ENCODE assay signal across 17 cellular contexts in the genomic region with DNA sequence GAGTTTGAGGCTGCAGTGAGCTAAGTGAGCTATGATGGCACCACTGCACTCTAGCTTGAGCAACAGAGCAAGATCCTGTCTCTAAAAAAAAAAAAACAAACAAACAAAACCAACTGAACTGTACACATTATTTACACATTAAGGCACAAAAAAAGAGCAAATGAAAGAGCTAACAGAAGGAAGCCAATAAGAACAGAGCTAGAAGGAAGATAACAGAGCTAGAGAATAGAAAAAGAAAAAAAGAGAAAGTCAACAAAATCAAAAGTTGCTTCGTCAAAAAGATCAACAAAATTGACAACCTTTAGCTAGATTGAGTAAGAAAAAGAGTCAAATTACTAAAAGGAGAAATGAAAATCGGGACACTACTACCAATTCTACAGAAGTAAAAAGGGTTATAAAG. TPM values are rescaled to one million over a fixed set of nuclear protein-coding genes. Genes with fewer than 3 reads are reported as not detected.
DNase-seq lines count a peak whose midpoint lies in the region; ATAC-seq and TF ChIP-seq lines count a peak whose summit lies in the region.
"Had no signal": no experiment of that assay in that cellular context is flagged by ENCODE, and none has a peak within 500 bp of the region (broad histone marks: within the 10 kb centered on the region; RNA-seq: fewer than 3 reads in every experiment).

No MANE protein-coding gene starts in this region.

- no peaks in the 10 kb centered on the region for H3K36me3 Mint-ChIP-seq in activated CD4-positive, alpha-beta T cell treated with anti-CD3 and anti-CD28 coated beads, Interleukin-2, amount 10 ng/mL, durations not matched to agents 7 days and 5 days (ENCODE audit: low read depth)
- H3K36me3 Mint-ChIP-seq in activated CD4-positive, alpha-beta T cell treated with anti-CD3 and anti-CD28 coated beads for 36 hours (ENCODE audit: low read depth): no peaks in the 10 kb centered on the region
- no peaks in the 10 kb centered on the region for H3K36me3 Mint-ChIP-seq in dendritic cell treated with granulocyte-macrophage colony-stimulating factor and Interleukin-4, amounts not matched to agents 40 ng/mL and 50 ng/mL, for 4 days (ENCODE audit: low read depth)
- H3K36me3 Mint-ChIP-seq: CD4-positive, alpha-beta memory T cell had no signal

- H2AFZ ChIP-seq in OCI-LY3 (ENCODE audit: low read depth, low read length): no peak overlapping the region

- no peak for DNase-seq in activated CD4-positive, alpha-beta T cell treated with anti-CD3 and anti-CD28 coated beads, Interleukin-2, amount 10 ng/mL, durations not matched to agents 7 days and 5 days
- DNase-seq in activated CD4-positive, alpha-beta T cell treated with anti-CD3 and anti-CD28 coated beads for 36 hours: no peak
- no peak for DNase-seq in medulla oblongata (ENCODE audit: extremely low spot score)
- no peak for DNase-seq in effector CD4-positive, alpha-beta T cell
- DNase-seq: C1 segment of cervical spinal cord; CD4-positive, alpha-beta memory T cell; DMS153; DMS79 treated with DMSO at 0.1 percent for 48 hours; EL; HFFc6 had no signal

- H3K4me1 ChIP-seq in OCI-LY3 (ENCODE audit: low read length): peaks cover 18% of the 10 kb centered on the region
- H3K4me1 ChIP-seq: HAP-1 had no signal

- H3K9me3 Mint-ChIP-seq in activated CD4-positive, alpha-beta T cell treated with anti-CD3 and anti-CD28 coated beads, Interleukin-2, amount 10 ng/mL, durations not matched to agents 7 days and 5 days: no peaks in the 10 kb centered on the region
- H3K9me3 Mint-ChIP-seq in activated CD4-positive, alpha-beta T cell treated with anti-CD3 and anti-CD28 coated beads for 36 hours (ENCODE audit: low read depth): no peaks in the 10 kb centered on the region
- H3K9me3 Mint-ChIP-seq in dendritic cell treated with granulocyte-macrophage colony-stimulating factor and Interleukin-4, amounts not matched to agents 40 ng/mL and 50 ng/mL, for 4 days: no peaks in the 10 kb centered on the region
- H3K9me3 Mint-ChIP-seq: CD4-positive, alpha-beta memory T cell; HFFc6 had no signal

- POLR2A ChIA-PET in activated CD4-positive, alpha-beta T cell treated with anti-CD3 and anti-CD28 coated beads, Interleukin-2, amount 10 ng/mL, durations not matched to agents 7 days and 5 days (lab: Charles Lee): no interaction called here
- POLR2A ChIA-PET in activated CD4-positive, alpha-beta T cell treated with anti-CD3 and anti-CD28 coated beads for 36 hours (lab: Charles Lee): interaction anchor here (0.7 kb wide), 1 partner anchor 23 kb away, joined by 4 read pairs; no protein-coding TSS in a partner anchor

- no peak overlapping the region for H3K4me3 Mint-ChIP-seq in activated CD4-positive, alpha-beta T cell treated with anti-CD3 and anti-CD28 coated beads, Interleukin-2, amount 10 ng/mL, durations not matched to agents 7 days and 5 days
- H3K4me3 Mint-ChIP-seq in activated CD4-positive, alpha-beta T cell treated with anti-CD3 and anti-CD28 coated beads for 36 hours: no peak overlapping the region
- H3K4me3 Mint-ChIP-seq in dendritic cell treated with granulocyte-macrophage colony-stimulating factor and Interleukin-4, amounts not matched to agents 40 ng/mL and 50 ng/mL, for 4 days: no peak overlapping the region
- H3K4me3 Mint-ChIP-seq: B cell; CD4-positive, alpha-beta memory T cell; HFFc6 had no signal

- H3K4me1 Mint-ChIP-seq in activated CD4-positive, alpha-beta T cell treated with anti-CD3 and anti-CD28 coated beads, Interleukin-2, amount 10 ng/mL, durations not matched to agents 7 days and 5 days: peaks cover 8% of the 10 kb centered on the region
- H3K4me1 Mint-ChIP-seq in activated CD4-positive, alpha-beta T cell treated with anti-CD3 and anti-CD28 coated beads for 36 hours: peaks cover 5% of the 10 kb centered on the region
- H3K4me1 Mint-ChIP-seq in dendritic cell treated with granulocyte-macrophage colony-stimulating factor and Interleukin-4, amounts not matched to agents 40 ng/mL and 50 ng/mL, for 4 days (ENCODE audit: low read depth): peaks cover 16% of the 10 kb centered on the region

- peak overlapping the region; percentile 58 for H3K27ac Mint-ChIP-seq in activated CD4-positive, alpha-beta T cell treated with anti-CD3 and anti-CD28 coated beads, Interleukin-2, amount 10 ng/mL, durations not matched to agents 7 days and 5 days
- no peak overlapping the region for H3K27ac Mint-ChIP-seq in activated CD4-positive, alpha-beta T cell treated with anti-CD3 and anti-CD28 coated beads for 36 hours
- peak overlapping the region; percentile 23 for H3K27ac Mint-ChIP-seq in dendritic cell treated with granulocyte-macrophage colony-stimulating factor and Interleukin-4, amounts not matched to agents 40 ng/mL and 50 ng/mL, for 4 days
- H3K27ac Mint-ChIP-seq: B cell, HFFc6 had no signal

- intact Hi-C loops in activated CD4-positive, alpha-beta T cell treated with anti-CD3 and anti-CD28 coated beads for 36 hours (cut with DNase I, micrococcal nuclease): loop anchor here (5.0 to 10.0 kb wide), 3 partner anchors 258 to 345 kb away; a partner anchor contains a TSS
- intact Hi-C loops in dendritic cell treated with granulocyte-macrophage colony-stimulating factor and Interleukin-4, amounts not matched to agents 40 ng/mL and 50 ng/mL, for 4 days (cut with micrococcal nuclease): loop anchor here (10.0 kb wide), 1 partner anchor 345 kb away; a partner anchor contains a TSS

- H3K9me3 ChIP-seq in OCI-LY3 (ENCODE audit: insufficient read depth, low read length): no peaks in the 10 kb centered on the region
- H3K9me3 ChIP-seq: HAP-1 had no signal

- no peak overlapping the region for H3K4me3 ChIP-seq in OCI-LY3 (ENCODE audit: low read length)
- H3K4me3 ChIP-seq: HAP-1 had no signal

- H3K79me2 ChIP-seq in OCI-LY3 (ENCODE audit: low read length): no peaks in the 10 kb centered on the region

- no peaks in the 10 kb centered on the region for H4K20me1 ChIP-seq in OCI-LY3 (ENCODE audit: insufficient read depth, low read length)

- CTCF ChIA-PET in activated CD4-positive, alpha-beta T cell treated with anti-CD3 and anti-CD28 coated beads, Interleukin-2, amount 10 ng/mL, durations not matched to agents 7 days and 5 days (lab: Charles Lee): interaction anchor here (0.6 to 1.9 kb wide), 7 partner anchors 10 to 108 kb away, joined by 3 to 8 read pairs (median 5); no protein-coding TSS in a partner anchor
- CTCF ChIA-PET in activated CD4-positive, alpha-beta T cell treated with anti-CD3 and anti-CD28 coated beads for 36 hours (lab: Charles Lee): interaction anchor here (0.8 to 1.6 kb wide), 7 partner anchors 12 to 209 kb away, joined by 3 to 4 read pairs (median 3); a partner anchor contains a TSS

- peaks cover 4% of the 10 kb centered on the region for H3K27me3 Mint-ChIP-seq in activated CD4-positive, alpha-beta T cell treated with anti-CD3 and anti-CD28 coated beads, Interleukin-2, amount 10 ng/mL, durations not matched to agents 7 days and 5 days
- H3K27me3 Mint-ChIP-seq in activated CD4-positive, alpha-beta T cell treated with anti-CD3 and anti-CD28 coated beads for 36 hours: no peaks in the 10 kb centered on the region
- H3K27me3 Mint-ChIP-seq in dendritic cell treated with granulocyte-macrophage colony-stimulating factor and Interleukin-4, amounts not matched to agents 40 ng/mL and 50 ng/mL, for 4 days: no peaks in the 10 kb centered on the region
- H3K27me3 Mint-ChIP-seq: B cell; CD4-positive, alpha-beta memory T cell had no signal

- H3K36me3 ChIP-seq in OCI-LY3 (replicated peaks; ENCODE audit: low read depth, low read length): no peaks in the 10 kb centered on the region
- H3K36me3 ChIP-seq: HAP-1 had no signal

- peak overlapping the region; percentile 38 for H3K4me2 ChIP-seq in OCI-LY3 (ENCODE audit: low read length)

- no peak for ATAC-seq in activated CD4-positive, alpha-beta T cell treated with anti-CD3 and anti-CD28 coated beads for 36 hours
- ATAC-seq in HG03108 (IDR thresholded peaks at IDR 0.05; ENCODE audit: unreplicated experiment): no peak

- no peak for TF ChIP-seq CTCF in OCI-LY3 (IDR thresholded peaks at IDR 0.05; ENCODE audit: low read depth, low read length)

- no peak overlapping the region for H3K9ac ChIP-seq in OCI-LY3 (ENCODE audit: low read length)

- H3K27ac ChIP-seq in OCI-LY3 (ENCODE audit: low read length): no peak overlapping the region
- H3K27ac ChIP-seq: HL-60 had no signal

- no peaks in the 10 kb centered on the region for H3K27me3 ChIP-seq in OCI-LY3 (ENCODE audit: low read depth, low read length)

RNA-seq across cellular contexts. Expression of a gene that starts 25.0 kb away (rescaled TPM):
- total RNA-seq in activated CD4-positive, alpha-beta T cell treated with anti-CD3 and anti-CD28 coated beads, Interleukin-2, amount 10 ng/mL, durations not matched to agents 7 days and 5 days: 100 to 1,000 TPM; 123 to 137 TPM
- total RNA-seq in activated CD4-positive, alpha-beta T cell treated with anti-CD3 and anti-CD28 coated beads for 36 hours: 100 to 1,000 TPM; 109 to 124 TPM

RNA-seq across cellular contexts. Expression of a gene that starts 25.9 kb away (rescaled TPM):
- 100 to 1,000 TPM; 120 to 139 TPM for total RNA-seq in activated CD4-positive, alpha-beta T cell treated with anti-CD3 and anti-CD28 coated beads, Interleukin-2, amount 10 ng/mL, durations not matched to agents 7 days and 5 days
- 100 to 1,000 TPM; 156 to 232 TPM for total RNA-seq in activated CD4-positive, alpha-beta T cell treated with anti-CD3 and anti-CD28 coated beads for 36 hours

RNA-seq across cellular contexts. Expression of a gene that starts 34.8 kb away (rescaled TPM):
- total RNA-seq in activated CD4-positive, alpha-beta T cell treated with anti-CD3 and anti-CD28 coated beads, Interleukin-2, amount 10 ng/mL, durations not matched to agents 7 days and 5 days: under 1 TPM; 0.40 to 0.67 TPM
- under 1 TPM; 0.16 to 0.28 TPM for total RNA-seq in activated CD4-positive, alpha-beta T cell treated with anti-CD3 and anti-CD28 coated beads for 36 hours
- total RNA-seq: H1 had no signal
